1 cellular context compared by ENCODE assay signal in the genomic region with DNA sequence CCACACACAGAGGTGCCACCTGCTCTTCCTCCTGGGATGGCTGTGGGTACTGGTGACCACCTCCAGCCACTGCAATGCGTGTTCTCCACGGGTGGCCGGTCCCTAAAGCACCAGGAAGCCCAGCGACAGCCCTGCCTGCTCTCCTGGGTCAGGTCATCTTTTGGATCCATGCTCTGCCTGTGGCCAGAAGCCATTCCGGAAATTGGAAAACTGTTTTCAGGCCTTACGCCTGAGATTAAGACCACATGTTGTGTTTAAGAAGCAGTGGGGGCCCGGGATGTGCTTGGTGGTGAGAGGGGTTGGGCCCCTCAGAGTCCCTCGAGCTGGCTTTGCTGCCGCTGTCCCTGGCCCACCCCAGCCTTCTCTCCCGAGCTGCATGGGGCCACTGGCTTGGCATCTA.
TF ChIP-seq lines count a peak whose summit lies in the region.

No MANE protein-coding gene starts in this region.

TF ChIP-seq in GM23338, 12 proteins besides CTCF, POLR2A, EP300 and RAD21:
- TF ChIP-seq, protein P1, sequence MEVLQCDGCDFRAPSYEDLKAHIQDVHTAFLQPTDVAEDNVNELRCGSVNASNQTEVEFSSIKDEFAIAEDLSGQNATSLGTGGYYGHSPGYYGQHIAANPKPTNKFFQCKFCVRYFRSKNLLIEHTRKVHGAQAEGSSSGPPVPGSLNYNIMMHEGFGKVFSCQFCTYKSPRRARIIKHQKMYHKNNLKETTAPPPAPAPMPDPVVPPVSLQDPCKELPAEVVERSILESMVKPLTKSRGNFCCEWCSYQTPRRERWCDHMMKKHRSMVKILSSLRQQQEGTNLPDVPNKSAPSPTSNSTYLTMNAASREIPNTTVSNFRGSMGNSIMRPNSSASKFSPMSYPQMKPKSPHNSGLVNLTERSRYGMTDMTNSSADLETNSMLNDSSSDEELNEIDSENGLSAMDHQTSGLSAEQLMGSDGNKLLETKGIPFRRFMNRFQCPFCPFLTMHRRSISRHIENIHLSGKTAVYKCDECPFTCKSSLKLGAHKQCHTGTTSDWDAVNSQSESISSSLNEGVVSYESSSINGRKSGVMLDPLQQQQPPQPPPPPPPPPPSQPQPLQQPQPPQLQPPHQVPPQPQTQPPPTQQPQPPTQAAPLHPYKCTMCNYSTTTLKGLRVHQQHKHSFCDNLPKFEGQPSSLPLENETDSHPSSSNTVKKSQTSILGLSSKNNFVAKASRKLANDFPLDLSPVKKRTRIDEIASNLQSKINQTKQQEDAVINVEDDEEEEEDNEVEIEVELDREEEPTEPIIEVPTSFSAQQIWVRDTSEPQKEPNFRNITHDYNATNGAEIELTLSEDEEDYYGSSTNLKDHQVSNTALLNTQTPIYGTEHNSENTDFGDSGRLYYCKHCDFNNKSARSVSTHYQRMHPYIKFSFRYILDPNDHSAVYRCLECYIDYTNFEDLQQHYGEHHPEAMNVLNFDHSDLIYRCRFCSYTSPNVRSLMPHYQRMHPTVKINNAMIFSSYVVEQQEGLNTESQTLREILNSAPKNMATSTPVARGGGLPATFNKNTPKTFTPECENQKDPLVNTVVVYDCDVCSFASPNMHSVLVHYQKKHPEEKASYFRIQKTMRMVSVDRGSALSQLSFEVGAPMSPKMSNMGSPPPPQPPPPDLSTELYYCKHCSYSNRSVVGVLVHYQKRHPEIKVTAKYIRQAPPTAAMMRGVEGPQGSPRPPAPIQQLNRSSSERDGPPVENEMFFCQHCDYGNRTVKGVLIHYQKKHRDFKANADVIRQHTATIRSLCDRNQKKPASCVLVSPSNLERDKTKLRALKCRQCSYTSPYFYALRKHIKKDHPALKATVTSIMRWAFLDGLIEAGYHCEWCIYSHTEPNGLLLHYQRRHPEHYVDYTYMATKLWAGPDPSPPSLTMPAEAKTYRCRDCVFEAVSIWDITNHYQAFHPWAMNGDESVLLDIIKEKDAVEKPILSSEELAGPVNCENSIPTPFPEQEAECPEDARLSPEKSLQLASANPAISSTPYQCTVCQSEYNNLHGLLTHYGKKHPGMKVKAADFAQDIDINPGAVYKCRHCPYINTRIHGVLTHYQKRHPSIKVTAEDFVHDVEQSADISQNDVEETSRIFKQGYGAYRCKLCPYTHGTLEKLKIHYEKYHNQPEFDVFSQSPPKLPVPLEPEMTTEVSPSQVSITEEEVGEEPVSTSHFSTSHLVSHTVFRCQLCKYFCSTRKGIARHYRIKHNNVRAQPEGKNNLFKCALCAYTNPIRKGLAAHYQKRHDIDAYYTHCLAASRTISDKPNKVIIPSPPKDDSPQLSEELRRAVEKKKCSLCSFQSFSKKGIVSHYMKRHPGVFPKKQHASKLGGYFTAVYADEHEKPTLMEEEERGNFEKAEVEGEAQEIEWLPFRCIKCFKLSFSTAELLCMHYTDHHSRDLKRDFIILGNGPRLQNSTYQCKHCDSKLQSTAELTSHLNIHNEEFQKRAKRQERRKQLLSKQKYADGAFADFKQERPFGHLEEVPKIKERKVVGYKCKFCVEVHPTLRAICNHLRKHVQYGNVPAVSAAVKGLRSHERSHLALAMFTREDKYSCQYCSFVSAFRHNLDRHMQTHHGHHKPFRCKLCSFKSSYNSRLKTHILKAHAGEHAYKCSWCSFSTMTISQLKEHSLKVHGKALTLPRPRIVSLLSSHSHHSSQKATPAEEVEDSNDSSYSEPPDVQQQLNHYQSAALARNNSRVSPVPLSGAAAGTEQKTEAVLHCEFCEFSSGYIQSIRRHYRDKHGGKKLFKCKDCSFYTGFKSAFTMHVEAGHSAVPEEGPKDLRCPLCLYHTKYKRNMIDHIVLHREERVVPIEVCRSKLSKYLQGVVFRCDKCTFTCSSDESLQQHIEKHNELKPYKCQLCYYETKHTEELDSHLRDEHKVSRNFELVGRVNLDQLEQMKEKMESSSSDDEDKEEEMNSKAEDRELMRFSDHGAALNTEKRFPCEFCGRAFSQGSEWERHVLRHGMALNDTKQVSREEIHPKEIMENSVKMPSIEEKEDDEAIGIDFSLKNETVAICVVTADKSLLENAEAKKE (CRISPR knock-in tag; IDR thresholded peaks at IDR 0.05), result no peak
- TF ChIP-seq, protein P2, sequence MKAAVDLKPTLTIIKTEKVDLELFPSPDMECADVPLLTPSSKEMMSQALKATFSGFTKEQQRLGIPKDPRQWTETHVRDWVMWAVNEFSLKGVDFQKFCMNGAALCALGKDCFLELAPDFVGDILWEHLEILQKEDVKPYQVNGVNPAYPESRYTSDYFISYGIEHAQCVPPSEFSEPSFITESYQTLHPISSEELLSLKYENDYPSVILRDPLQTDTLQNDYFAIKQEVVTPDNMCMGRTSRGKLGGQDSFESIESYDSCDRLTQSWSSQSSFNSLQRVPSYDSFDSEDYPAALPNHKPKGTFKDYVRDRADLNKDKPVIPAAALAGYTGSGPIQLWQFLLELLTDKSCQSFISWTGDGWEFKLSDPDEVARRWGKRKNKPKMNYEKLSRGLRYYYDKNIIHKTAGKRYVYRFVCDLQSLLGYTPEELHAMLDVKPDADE (IDR thresholded peaks at IDR 0.05), result no peak
- TF ChIP-seq JUNB (IDR thresholded peaks at IDR 0.05; ENCODE audit: unreplicated experiment) (no peak), POLR2AphosphoS5 (IDR thresholded peaks at IDR 0.05; ENCODE audit: low read depth) (no peak), NANOG (IDR thresholded peaks at IDR 0.05; ENCODE audit: borderline replicate concordance) (no peak), EZH2phosphoT487 (IDR thresholded peaks at IDR 0.05; ENCODE audit: unreplicated experiment) (no peak), CREB1 (CRISPR knock-in tag; IDR thresholded peaks at IDR 0.05; ENCODE audit: low read depth) (no peak), ZNF114 (CRISPR knock-in tag; IDR thresholded peaks at IDR 0.05) (no peak), ZNF331 (CRISPR knock-in tag; IDR thresholded peaks at IDR 0.05; ENCODE audit: low read depth) (no peak), STAT1 (IDR thresholded peaks at IDR 0.05; ENCODE audit: unreplicated experiment) (no peak), EZH2 (IDR thresholded peaks at IDR 0.05; ENCODE audit: low read depth, unreplicated experiment) (no peak)
- TF ChIP-seq, protein P3, sequence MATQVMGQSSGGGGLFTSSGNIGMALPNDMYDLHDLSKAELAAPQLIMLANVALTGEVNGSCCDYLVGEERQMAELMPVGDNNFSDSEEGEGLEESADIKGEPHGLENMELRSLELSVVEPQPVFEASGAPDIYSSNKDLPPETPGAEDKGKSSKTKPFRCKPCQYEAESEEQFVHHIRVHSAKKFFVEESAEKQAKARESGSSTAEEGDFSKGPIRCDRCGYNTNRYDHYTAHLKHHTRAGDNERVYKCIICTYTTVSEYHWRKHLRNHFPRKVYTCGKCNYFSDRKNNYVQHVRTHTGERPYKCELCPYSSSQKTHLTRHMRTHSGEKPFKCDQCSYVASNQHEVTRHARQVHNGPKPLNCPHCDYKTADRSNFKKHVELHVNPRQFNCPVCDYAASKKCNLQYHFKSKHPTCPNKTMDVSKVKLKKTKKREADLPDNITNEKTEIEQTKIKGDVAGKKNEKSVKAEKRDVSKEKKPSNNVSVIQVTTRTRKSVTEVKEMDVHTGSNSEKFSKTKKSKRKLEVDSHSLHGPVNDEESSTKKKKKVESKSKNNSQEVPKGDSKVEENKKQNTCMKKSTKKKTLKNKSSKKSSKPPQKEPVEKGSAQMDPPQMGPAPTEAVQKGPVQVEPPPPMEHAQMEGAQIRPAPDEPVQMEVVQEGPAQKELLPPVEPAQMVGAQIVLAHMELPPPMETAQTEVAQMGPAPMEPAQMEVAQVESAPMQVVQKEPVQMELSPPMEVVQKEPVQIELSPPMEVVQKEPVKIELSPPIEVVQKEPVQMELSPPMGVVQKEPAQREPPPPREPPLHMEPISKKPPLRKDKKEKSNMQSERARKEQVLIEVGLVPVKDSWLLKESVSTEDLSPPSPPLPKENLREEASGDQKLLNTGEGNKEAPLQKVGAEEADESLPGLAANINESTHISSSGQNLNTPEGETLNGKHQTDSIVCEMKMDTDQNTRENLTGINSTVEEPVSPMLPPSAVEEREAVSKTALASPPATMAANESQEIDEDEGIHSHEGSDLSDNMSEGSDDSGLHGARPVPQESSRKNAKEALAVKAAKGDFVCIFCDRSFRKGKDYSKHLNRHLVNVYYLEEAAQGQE (IDR thresholded peaks at IDR 0.05; ENCODE audit: unreplicated experiment), result no peak
